Comparison of ENCODE assay signal across 8 cellular contexts in genomic region chr1:1407101-1407956, GRCh38. TPM values are rescaled to one million over a fixed set of nuclear protein-coding genes. Genes with fewer than 3 reads are reported as not detected.
DNase-seq lines count a peak whose midpoint lies in the region; ATAC-seq and TF ChIP-seq lines count a peak whose summit lies in the region.

Gene MRPL20, minus strand, starts transcription at chr1:1407293. Its CDS starts 76 bp downstream, at chr1:1407217.

- no peaks in the 10 kb centered on the region for H3K27me3 ChIP-seq in liver (ENCODE audit: control insufficient read depth in 4 of 4, insufficient read depth in 4 of 4, low read length in 3 of 4)

- H3K4me3 ChIP-seq in liver (ENCODE audit: low read depth in 1 of 3, low read length in 3 of 3) = peak within 1 kb of the TSS; percentile 96 to 98 (median 98)

- ATAC-seq in GM19397 (IDR thresholded peaks at IDR 0.05; ENCODE audit: unreplicated experiment) (peak; percentile 89), HG03565 (IDR thresholded peaks at IDR 0.05; ENCODE audit: unreplicated experiment) (peak; percentile 76)

- peak within 1 kb of the TSS; percentile 47 to 99 for H3K9ac ChIP-seq in liver (ENCODE audit: low read depth in 1 of 2, low read length in 2 of 2)

- H3K4me1 ChIP-seq in liver (ENCODE audit: control insufficient read depth in 4 of 4, insufficient read depth in 4 of 4, low read length in 3 of 4) = peaks cover 5 to 44% (median 32%) of the 10 kb centered on the region in 4 donors

- H3K36me3 ChIP-seq in liver (ENCODE audit: control insufficient read depth in 4 of 4, insufficient read depth in 3 of 4, low read depth in 1 of 4, low read length in 3 of 4) = peaks cover 0 to 14% (median 8%) of the 10 kb centered on the region in 4 donors

- TF ChIP-seq CTCF in liver (IDR thresholded peaks at IDR 0.05; ENCODE audit: low read depth, low read length, missing input control) = no peak

- peak; percentile 40 to 65 for TF ChIP-seq RAD21 in liver (IDR thresholded peaks at IDR 0.05)

- DNase-seq in CD1c-positive myeloid dendritic cell (ENCODE audit: extremely low spot score) (peak; percentile 99), NCI-H774 (lab: John Stamatoyannopoulos, UW) (peak; percentile 80), dermis microvascular lymphatic vessel endothelial cell (ENCODE audit: low read depth in 2 of 2) (peak; percentile 80 to 92)
- peak; percentile 93 to 94 for DNase-seq in activated CD4-positive, alpha-beta T cell treated with anti-CD3 and anti-CD28 coated beads, Interleukin-2, amount 50 U/mL, for 4 hours
- peak; percentile 97 for DNase-seq in stimulated activated CD4-positive, alpha-beta T cell treated with anti-CD3 and anti-CD28 coated beads, Interleukin-4, amount 100 ng/mL, for 24 hours

- H3K27ac ChIP-seq in liver (ENCODE audit: low read depth in 1 of 2, low read length in 2 of 2) = peak within 1 kb of the TSS; percentile 70 to 90

- H3K9me3 ChIP-seq in liver (ENCODE audit: control insufficient read depth in 4 of 4, low read length in 3 of 4) = no peaks in the 10 kb centered on the region

- under 1% methylated on average over 96 of the region's 96 CpGs for WGBS in liver

TF ChIP-seq in liver, 16 proteins besides CTCF, POLR2A, EP300 and RAD21:
- TF ChIP-seq ATF3 (IDR thresholded peaks at IDR 0.05) (no peak), MAX (IDR thresholded peaks at IDR 0.05) (peak; percentile 84), RXRA (IDR thresholded peaks at IDR 0.05) (peak; percentile 45 to 71), HNF4G (IDR thresholded peaks at IDR 0.05) (peak; percentile 79), JUND (IDR thresholded peaks at IDR 0.05) (no peak), GABPA (IDR thresholded peaks at IDR 0.05 in 1 of 2, conservative IDR thresholded peaks at IDR 0.05 in 1 of 2) (peak; percentile 91 to 99), HNF4A (conservative IDR thresholded peaks at IDR 0.05) (peak; percentile 86 to 92), YY1 (IDR thresholded peaks at IDR 0.05) (peak; percentile 99), TAF1 (conservative IDR thresholded peaks at IDR 0.05) (no peak), FOXA1 (IDR thresholded peaks at IDR 0.05) (no peak), NR2F2 (IDR thresholded peaks at IDR 0.05) (peak; percentile 95), FOXA2 (IDR thresholded peaks at IDR 0.05) (no peak), REST (IDR thresholded peaks at IDR 0.05) (peak; percentile 39), ZBTB33 (IDR thresholded peaks at IDR 0.05) (peak; percentile 26), SP1 (IDR thresholded peaks at IDR 0.05) (peak; percentile 47), EGR1 (IDR thresholded peaks at IDR 0.05; ENCODE audit: low read depth in 2 of 2) (no peak)

RNA-seq across cellular contexts. Expression of gene MRPL20, which starts in this region (rescaled TPM):
- total RNA-seq in dermis microvascular lymphatic vessel endothelial cell (88.1 and 95.9 TPM in 2 replicates), liver (10 to 100 TPM; 47.8 to 47.9 TPM)
- polyA plus RNA-seq in liver = 100 to 1,000 TPM; 100 to 170 TPM

Comparison
In these comparisons a context has a peak if more than half of its experiments do, and no peak if none do; other contexts are left out.
1. Peak in every context shown above with its lines: DNase-seq, ATAC-seq, H3K4me3 ChIP-seq and H3K27ac ChIP-seq.